ENCODE assay signal across 8 cellular contexts in the genomic region with DNA sequence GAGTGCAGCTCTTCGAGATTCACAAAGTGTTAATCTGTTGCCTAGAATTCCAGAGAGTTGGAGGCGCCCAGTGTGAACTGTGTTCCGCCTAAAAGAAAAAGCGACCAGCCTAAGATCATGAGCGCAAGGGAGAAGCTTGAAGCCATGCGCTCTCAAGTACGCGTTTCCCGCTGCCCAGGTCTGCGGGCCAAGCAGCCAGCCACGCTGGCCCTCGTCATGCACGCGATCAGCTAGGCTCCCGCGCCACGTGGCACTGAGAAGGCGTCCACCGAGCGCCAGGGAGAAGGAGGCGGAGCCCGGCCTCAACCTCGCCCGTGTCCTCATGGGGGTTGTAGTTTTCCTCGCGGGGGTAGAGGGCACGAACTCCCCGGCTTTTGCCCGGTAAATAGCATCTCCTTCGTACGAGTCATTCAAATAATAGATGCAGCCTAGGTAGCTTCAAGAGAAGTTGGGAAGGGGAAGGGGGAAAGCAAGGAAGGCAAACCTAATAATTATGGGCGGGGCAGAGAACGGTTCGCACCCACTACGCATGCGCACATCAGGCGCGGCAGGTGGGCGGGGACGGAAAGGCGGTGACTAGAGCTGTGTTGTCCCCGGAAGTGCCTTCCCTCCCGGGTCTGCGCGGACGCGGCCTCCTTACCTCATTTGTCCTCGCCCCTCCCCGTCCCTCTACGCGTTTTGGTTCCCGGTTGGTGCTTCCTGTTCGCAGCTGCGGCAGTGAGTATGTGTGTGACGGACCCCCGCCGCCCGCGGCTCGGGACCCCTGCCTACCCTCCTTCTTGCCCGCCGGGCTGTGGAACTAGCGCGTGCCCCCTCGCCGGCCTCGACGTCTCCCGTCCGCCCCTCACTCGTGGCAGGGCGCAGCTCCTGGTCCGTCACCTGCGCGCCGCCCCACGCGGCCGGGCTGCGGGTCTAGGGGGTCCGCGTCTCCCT. TPM values are rescaled to one million over a fixed set of nuclear protein-coding genes. Genes with fewer than 3 reads are reported as not detected.
A peak's percentile ranks its signal among the peaks of the same experiment; 100 is the strongest.
DNase-seq lines count a peak whose midpoint lies in the region; TF ChIP-seq lines count a peak whose summit lies in the region.

A gene (plus strand): TSS at position 668 of the 933 bp plus-strand sequence.

- no peaks in the 10 kb centered on the region for H3K36me3 Mint-ChIP-seq in nephron (ENCODE audit: low read depth)
- peaks cover 27% of the 10 kb centered on the region for H3K36me3 Mint-ChIP-seq in stimulated activated naive CD8-positive, alpha-beta T cell treated with anti-CD3 and anti-CD28 coated beads, Interleukin-15, Interleukin-2, amounts not matched to agents 100 ng/mL and 50 ng/mL, for 24 hours (ENCODE audit: low read depth)

- peak within 1 kb of the TSS; percentile 97 to 99 (median 99) for H3K27ac Mint-ChIP-seq in nephron
- peak within 1 kb of the TSS; percentile 99 for H3K27ac Mint-ChIP-seq in stimulated activated naive CD8-positive, alpha-beta T cell treated with anti-CD3 and anti-CD28 coated beads, Interleukin-15, Interleukin-2, amounts not matched to agents 100 ng/mL and 50 ng/mL, for 24 hours

- no peaks in the 10 kb centered on the region for H3K36me3 ChIP-seq in H7 (replicated peaks; ENCODE audit: control insufficient read depth, insufficient read depth, low read length)

- peaks cover 2% of the 10 kb centered on the region for H3K9me3 Mint-ChIP-seq in nephron
- no peaks in the 10 kb centered on the region for H3K9me3 Mint-ChIP-seq in stimulated activated naive CD8-positive, alpha-beta T cell treated with anti-CD3 and anti-CD28 coated beads, Interleukin-15, Interleukin-2, amounts not matched to agents 100 ng/mL and 50 ng/mL, for 24 hours

- H3K4me3 ChIP-seq in H7 (ENCODE audit: insufficient read depth, low read depth, low read length), result peak within 1 kb of the TSS; percentile 85
- peak within 1 kb of the TSS; percentile 80 for H3K4me3 ChIP-seq in fibroblast of the aortic adventitia (ENCODE audit: low read depth, low read length)

- TF ChIP-seq CTCF in fibroblast of the aortic adventitia (IDR thresholded peaks at IDR 0.05; ENCODE audit: insufficient read depth, low read length), result no peak
- TF ChIP-seq CTCF in nephron (IDR thresholded peaks at IDR 0.05; ENCODE audit: unreplicated experiment in 3 of 3), result no peak

- H3K4me1 Mint-ChIP-seq in nephron, result peaks cover 17% of the 10 kb centered on the region
- peaks cover 45% of the 10 kb centered on the region for H3K4me1 Mint-ChIP-seq in stimulated activated naive CD8-positive, alpha-beta T cell treated with anti-CD3 and anti-CD28 coated beads, Interleukin-15, Interleukin-2, amounts not matched to agents 100 ng/mL and 50 ng/mL, for 24 hours (ENCODE audit: low read depth)

- DNase-seq in ELF-1 (ENCODE audit: low read depth, low spot score), result peak; percentile 98
- peak; percentile 94 for DNase-seq in H7
- peak; percentile 94 for DNase-seq in M059J (ENCODE audit: low read depth)
- peak; percentile 69 to 80 for DNase-seq in SHP77 (lab: John Stamatoyannopoulos, UW)
- DNase-seq in activated effector memory CD4-positive, alpha-beta T cell treated with Interleukin-2 at 50 U/mL for 16 hours, result peak; percentile 96
- peak; percentile 95 for DNase-seq in fibroblast of the aortic adventitia (ENCODE audit: low read depth)

- no peaks in the 10 kb centered on the region; the same call in 1 of the 2 replicates for H3K27me3 ChIP-seq in H7 (ENCODE audit: control insufficient read depth, insufficient read depth, low read length)

- H3K27me3 Mint-ChIP-seq in nephron (ENCODE audit: low read depth), result no peaks in the 10 kb centered on the region
- H3K27me3 Mint-ChIP-seq in stimulated activated naive CD8-positive, alpha-beta T cell treated with anti-CD3 and anti-CD28 coated beads, Interleukin-15, Interleukin-2, amounts not matched to agents 100 ng/mL and 50 ng/mL, for 24 hours, result no peaks in the 10 kb centered on the region

- peak within 1 kb of the TSS; percentile 93 to 98 (median 97) for H3K4me3 Mint-ChIP-seq in nephron
- H3K4me3 Mint-ChIP-seq in stimulated activated naive CD8-positive, alpha-beta T cell treated with anti-CD3 and anti-CD28 coated beads, Interleukin-15, Interleukin-2, amounts not matched to agents 100 ng/mL and 50 ng/mL, for 24 hours, result peak within 1 kb of the TSS; percentile 92

RNA-seq across cellular contexts. Expression of the gene that starts here (rescaled TPM):
- 20.5 and 28.6 TPM in 2 replicates for total RNA-seq in H7 (2014; rRNA removed; shearing (Covaris generic))
- total RNA-seq in M059J (2014; rRNA removed; shearing (Covaris generic)), result 7.6 and 16.0 TPM in 2 replicates
- 31.8 and 38.5 TPM in 2 replicates for total RNA-seq in fibroblast of the aortic adventitia (ENCODE audit: low replicate concordance)

Comparison
In these comparisons a context has a peak if more than half of its experiments do, and no peak if none do; other contexts are left out.
1. Peak in every context shown above with its lines: DNase-seq and H3K4me3 ChIP-seq.